Comparison of ENCODE assay signal across 19 cellular contexts in genomic region chr5:165525268-165525667, GRCh38.
DNase-seq lines count a peak whose midpoint lies in the region; ATAC-seq and TF ChIP-seq lines count a peak whose summit lies in the region.
"Had no signal": no experiment of that assay in that cellular context is flagged by ENCODE, and none has a peak within 500 bp of the region (broad histone marks: within the 10 kb centered on the region; RNA-seq: fewer than 3 reads in every experiment).

No MANE protein-coding gene starts in this region.

- no peak overlapping the region for H3K27ac ChIP-seq in breast epithelium
- H3K27ac ChIP-seq in GM23338 (ENCODE audit: low read depth): no peak overlapping the region
- H3K27ac ChIP-seq: A549, right lobe of liver, SJSA1, thyroid gland had no signal

- no peaks in the 10 kb centered on the region for H3K79me2 ChIP-seq in GM23338 (replicated peaks; ENCODE audit: insufficient read depth)

- TF ChIP-seq POLR2A in breast epithelium (IDR thresholded peaks at IDR 0.05): no peak

- H2AFZ ChIP-seq in GM23338: no peak overlapping the region

- H4K20me1 ChIP-seq in GM23338 (replicated peaks; ENCODE audit: insufficient read depth): no peaks in the 10 kb centered on the region

- H3K9me3 Mint-ChIP-seq in MCF 10A (ENCODE audit: unreplicated experiment) (peaks cover 7% of the 10 kb centered on the region), GM23338 (peaks cover 36% of the 10 kb centered on the region)

- no peaks in the 10 kb centered on the region for H3K27me3 ChIP-seq in breast epithelium
- H3K27me3 ChIP-seq in GM23338 (ENCODE audit: insufficient read depth): no peaks in the 10 kb centered on the region
- H3K27me3 ChIP-seq: right lobe of liver, SJSA1, thyroid gland had no signal

- TF ChIP-seq CTCF in MCF 10A (IDR thresholded peaks at IDR 0.05; ENCODE audit: unreplicated experiment) (no peak), breast epithelium (IDR thresholded peaks at IDR 0.05) (no peak), GM23338 (conservative IDR thresholded peaks at IDR 0.05; ENCODE audit: low read depth in 2 of 2) (no peak)

- H3K36me3 ChIP-seq in breast epithelium: no peaks in the 10 kb centered on the region
- H3K36me3 ChIP-seq in GM23338 (ENCODE audit: insufficient read depth): no peaks in the 10 kb centered on the region
- H3K36me3 ChIP-seq: right lobe of liver, SJSA1, thyroid gland had no signal

- no peaks in the 10 kb centered on the region for H3K27me3 Mint-ChIP-seq in MCF 10A (ENCODE audit: insufficient read depth, unreplicated experiment)
- no peaks in the 10 kb centered on the region for H3K27me3 Mint-ChIP-seq in GM23338 (ENCODE audit: insufficient read depth, low read depth, poor library complexity)
- H3K27me3 Mint-ChIP-seq: activated CD4-positive, alpha-beta memory T cell treated with anti-CD3 and anti-CD28 coated beads, Interleukin-2, amount 10 ng/mL, durations not matched to agents 7 days and 5 days; activated naive CD8-positive, alpha-beta T cell treated with anti-CD3 and anti-CD28 coated beads, Interleukin-2, amount 10 ng/mL, durations not matched to agents 7 days and 5 days; IgD-negative memory B cell had no signal

- POLR2A ChIA-PET in MCF 10A (lab: Yijun Ruan, JAX): no interaction called here

- H3K4me3 Mint-ChIP-seq in MCF 10A (ENCODE audit: unreplicated experiment) (no peak overlapping the region), GM23338 (no peak overlapping the region)
- H3K4me3 Mint-ChIP-seq: activated CD4-positive, alpha-beta memory T cell treated with anti-CD3 and anti-CD28 coated beads, Interleukin-2, amount 10 ng/mL, durations not matched to agents 7 days and 5 days; activated naive CD8-positive, alpha-beta T cell treated with anti-CD3 and anti-CD28 coated beads, Interleukin-2, amount 10 ng/mL, durations not matched to agents 7 days and 5 days; CD8-positive, alpha-beta T cell; IgD-negative memory B cell had no signal

- no peaks in the 10 kb centered on the region for H3F3A ChIP-seq in GM23338 (replicated peaks; ENCODE audit: low read depth)

- H3K4me1 ChIP-seq in breast epithelium (no peaks in the 10 kb centered on the region), GM23338 (ENCODE audit: insufficient read depth) (no peaks in the 10 kb centered on the region)
- H3K4me1 ChIP-seq: A549, right lobe of liver, SJSA1, thyroid gland had no signal

- CTCF ChIA-PET in MCF 10A (lab: Yijun Ruan, JAX): interaction anchor here (0.6 to 1.6 kb wide), 2 partner anchors 9 to 730 kb away, joined by 4 read pairs; no protein-coding TSS in a partner anchor

- H3K9me2 ChIP-seq in GM23338 (ENCODE audit: insufficient read depth): no peaks in the 10 kb centered on the region; the same call in 1 of the 2 replicates

- no peak for ATAC-seq in GM19023 (IDR thresholded peaks at IDR 0.05; ENCODE audit: unreplicated experiment)
- ATAC-seq in GM23338: no peak
- ATAC-seq: A549; CD8-positive, alpha-beta T cell; right lobe of liver had no signal

- H3K27ac Mint-ChIP-seq in MCF 10A (ENCODE audit: low read depth, unreplicated experiment) (no peak overlapping the region), GM23338 (no peak overlapping the region)
- H3K27ac Mint-ChIP-seq: activated CD4-positive, alpha-beta memory T cell treated with anti-CD3 and anti-CD28 coated beads, Interleukin-2, amount 10 ng/mL, durations not matched to agents 7 days and 5 days; activated naive CD8-positive, alpha-beta T cell treated with anti-CD3 and anti-CD28 coated beads, Interleukin-2, amount 10 ng/mL, durations not matched to agents 7 days and 5 days; CD8-positive, alpha-beta T cell; IgD-negative memory B cell had no signal

- no peak overlapping the region for H3K4me2 ChIP-seq in GM23338
- H3K4me2 ChIP-seq: A549 had no signal

- intact Hi-C loops in MCF 10A (cut with micrococcal nuclease) (no loop called here), breast epithelium (cut with DNase I; ENCODE audit: low total_unique reads) (no loop called here)

- H3K9me3 ChIP-seq in breast epithelium: peaks cover 0 to 4% of the 10 kb centered on the region in 2 donors
- H3K9me3 ChIP-seq: right lobe of liver, thyroid gland had no signal

- peak; percentile 61 for DNase-seq in MCF 10A (ENCODE audit: unreplicated experiment)
- no peak for DNase-seq in breast epithelium (ENCODE audit: low spot score in 2 of 2)
- peak; percentile 19 to 64 for DNase-seq in SW 1271 (lab: John Stamatoyannopoulos, UW)
- DNase-seq in fibroblast of peridontal ligament (ENCODE audit: extremely low read depth): peak; percentile 87
- DNase-seq in NCI-H2171 (lab: John Stamatoyannopoulos, UW): no peak
- no peak for DNase-seq in NCI-H526 (lab: John Stamatoyannopoulos, UW)
- no peak for DNase-seq in GM23338 (ENCODE audit: low spot score)
- DNase-seq: activated CD4-positive, alpha-beta memory T cell treated with anti-CD3 and anti-CD28 coated beads, Interleukin-2, amount 10 ng/mL, durations not matched to agents 7 days and 5 days; activated naive CD8-positive, alpha-beta T cell treated with anti-CD3 and anti-CD28 coated beads, Interleukin-2, amount 10 ng/mL, durations not matched to agents 7 days and 5 days; activated T-cell treated with anti-CD3 and anti-CD28 coated beads, Interleukin-2, amount 50 U/mL, for 48 hours; CD8-positive, alpha-beta T cell; NCI-H1417; nucleus accumbens; right lobe of liver; thyroid gland had no signal

- H3K4me1 Mint-ChIP-seq in MCF 10A (ENCODE audit: insufficient read depth, unreplicated experiment) (peaks cover 16% of the 10 kb centered on the region), GM23338 (no peaks in the 10 kb centered on the region)
- H3K4me1 Mint-ChIP-seq: activated CD4-positive, alpha-beta memory T cell treated with anti-CD3 and anti-CD28 coated beads, Interleukin-2, amount 10 ng/mL, durations not matched to agents 7 days and 5 days; activated naive CD8-positive, alpha-beta T cell treated with anti-CD3 and anti-CD28 coated beads, Interleukin-2, amount 10 ng/mL, durations not matched to agents 7 days and 5 days; IgD-negative memory B cell had no signal

- no TSS peak for BruUV-seq in MCF 10A (replicated peaks; lab: Mats Ljungman, UMichigan)

- no peak overlapping the region for H3K4me3 ChIP-seq in breast epithelium
- no peak overlapping the region for H3K4me3 ChIP-seq in GM23338
- H3K4me3 ChIP-seq: A549, right lobe of liver, SJSA1, thyroid gland had no signal

- H3K36me3 Mint-ChIP-seq in MCF 10A (ENCODE audit: insufficient read depth, unreplicated experiment): no peaks in the 10 kb centered on the region
- H3K36me3 Mint-ChIP-seq in GM23338 (ENCODE audit: low read depth): peaks cover 32% of the 10 kb centered on the region
- H3K36me3 Mint-ChIP-seq: activated naive CD8-positive, alpha-beta T cell treated with anti-CD3 and anti-CD28 coated beads, Interleukin-2, amount 10 ng/mL, durations not matched to agents 7 days and 5 days; CD8-positive, alpha-beta T cell; IgD-negative memory B cell had no signal

TF ChIP-seq in GM23338, 12 proteins besides CTCF, POLR2A, EP300 and RAD21 (continues in another document):
- TF ChIP-seq STAT1 (IDR thresholded peaks at IDR 0.05; ENCODE audit: unreplicated experiment): no peak
- TF ChIP-seq ZNF331 (CRISPR knock-in tag; IDR thresholded peaks at IDR 0.05; ENCODE audit: low read depth): no peak
- TF ChIP-seq NANOG (IDR thresholded peaks at IDR 0.05; ENCODE audit: borderline replicate concordance): no peak
- no peak for TF ChIP-seq CREB1 (CRISPR knock-in tag; IDR thresholded peaks at IDR 0.05; ENCODE audit: low read depth)
- TF ChIP-seq JUNB (IDR thresholded peaks at IDR 0.05; ENCODE audit: unreplicated experiment): no peak

Comparison
In these comparisons a context has a peak if more than half of its experiments do, and no peak if none do; other contexts are left out.
1. DNase-seq: peak in MCF 10A (single experiment), SW 1271 (2 of 2) and fibroblast of peridontal ligament (single experiment); none in breast epithelium (0 of 2), NCI-H2171 (single experiment), NCI-H526 (0 of 2) and GM23338 (single experiment).